ENCODE assay signal across 18 cellular contexts in the genomic region with DNA sequence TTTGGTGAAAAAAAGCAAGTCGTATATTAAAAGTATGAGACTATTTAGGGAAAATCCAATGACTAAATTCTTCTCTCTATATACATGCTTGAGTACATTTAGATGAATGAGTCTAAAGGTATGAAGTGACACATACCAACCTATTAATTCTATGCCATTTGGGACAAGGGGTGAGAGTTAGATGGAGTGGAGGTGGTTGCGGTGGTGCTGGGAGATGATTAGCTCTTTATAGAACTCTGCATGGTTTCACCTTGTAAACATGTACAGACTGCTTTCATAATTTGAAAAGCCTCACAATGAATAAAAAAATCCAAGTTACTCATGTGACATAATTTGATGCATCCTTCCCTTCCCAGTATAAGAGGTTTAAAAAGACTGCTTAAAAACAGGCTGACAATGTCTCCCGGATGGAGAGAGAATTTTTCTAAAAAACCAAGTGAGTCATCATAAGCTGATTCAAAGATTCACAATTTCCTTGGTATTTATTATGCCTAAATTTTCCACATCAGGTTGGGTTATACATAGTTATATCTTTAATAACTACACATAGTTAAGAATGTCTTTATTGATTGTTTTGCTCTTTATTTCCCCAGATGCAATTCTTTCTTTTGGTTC.
DNase-seq lines count a peak whose midpoint lies in the region; ATAC-seq, FAIRE-seq and TF ChIP-seq lines count a peak whose summit lies in the region.
"Had no signal": no experiment of that assay in that cellular context is flagged by ENCODE, and none has a peak within 500 bp of the region (broad histone marks: within the 10 kb centered on the region; RNA-seq: fewer than 3 reads in every experiment).

No MANE protein-coding gene starts in this region.

- intact Hi-C loops in pancreas (cut with DNase I): no loop called here

- no peak for ATAC-seq in GM18520 (IDR thresholded peaks at IDR 0.05; ENCODE audit: unreplicated experiment)
- no peak for ATAC-seq in pancreas
- ATAC-seq: HCT116 had no signal

- H3K4me3 ChIP-seq in AG10803 (ENCODE audit: low read length) (no peak overlapping the region), pancreas (no peak overlapping the region)
- H3K4me3 ChIP-seq: BLaER1 had no signal

- H3K27ac ChIP-seq in caudate nucleus (ENCODE audit: low read depth, low read length): peak overlapping the region; percentile 79
- no peak overlapping the region for H3K27ac ChIP-seq in pancreas
- H3K27ac ChIP-seq: 22Rv1, BLaER1, HL-60 had no signal

- no peak for FAIRE-seq in pancreas (lab: Jason Lieb, UNC)
- FAIRE-seq: H54 had no signal

- no peaks in the 10 kb centered on the region for H3K27me3 ChIP-seq in pancreas
- H3K27me3 ChIP-seq: BLaER1 had no signal

- TF ChIP-seq CTCF in AG10803 (conservative IDR thresholded peaks at IDR 0.05; ENCODE audit: low read length) (no peak), pancreas (IDR thresholded peaks at IDR 0.05) (no peak)

- 87 to 93% methylated on average over 3 of the region's 3 CpGs for WGBS in pancreas, 2 donors

- H3K9me3 ChIP-seq in pancreas: no peaks in the 10 kb centered on the region
- H3K9me3 ChIP-seq: BLaER1, Caco-2 had no signal

- DNase-seq in AG10803 (ENCODE audit: low read depth): peak; percentile 2
- DNase-seq in RKO (ENCODE audit: low spot score): peak; percentile 7
- DNase-seq in caudate nucleus (lab: John Stamatoyannopoulos, UW): peak in 3 of 61 donors; percentile 2 to 20 (median 3)
- DNase-seq in putamen (ENCODE audit: low spot score): peak; percentile 38
- no peak for DNase-seq in DMS79 treated with DMSO at 0.1 percent for 48 hours (lab: John Stamatoyannopoulos, UW)
- DNase-seq in pancreas: no peak
- DNase-seq in HUDEP-2 (lab: John Stamatoyannopoulos, UW; ENCODE audit: unreplicated experiment in 76 of 76): no peak
- DNase-seq: AML-193; Caco-2; CD8-positive, alpha-beta memory T cell; IMR-90; KBM-7 had no signal

- H3K4me1 ChIP-seq in pancreas: no peaks in the 10 kb centered on the region
- H3K4me1 ChIP-seq: BLaER1, Caco-2 had no signal

- no peaks in the 10 kb centered on the region for H3K36me3 ChIP-seq in pancreas
- H3K36me3 ChIP-seq: BLaER1 had no signal

Comparison
In these comparisons a context has a peak if more than half of its experiments do, and no peak if none do; other contexts are left out.
1. DNase-seq: peak in AG10803 (single experiment), RKO (single experiment) and putamen (single experiment); none in DMS79 treated with DMSO at 0.1 percent for 48 hours (single experiment), pancreas (0 of 6) and HUDEP-2 (0 of 76).